17 cellular contexts compared by ENCODE assay signal in genomic region chr13:39835253-39835652, GRCh38.
A peak's percentile ranks its signal among the peaks of the same experiment; 100 is the strongest.
DNase-seq lines count a peak whose midpoint lies in the region; ATAC-seq and TF ChIP-seq lines count a peak whose summit lies in the region.
"Had no signal": no experiment of that assay in that cellular context is flagged by ENCODE, and none has a peak within 500 bp of the region (broad histone marks: within the 10 kb centered on the region; RNA-seq: fewer than 3 reads in every experiment).

No MANE protein-coding gene starts in this region.

- H4K8ac ChIP-seq in IMR-90 (ENCODE audit: low read depth in 2 of 2, low read length in 2 of 2): no peak overlapping the region

- no peak overlapping the region for H3K4ac ChIP-seq in IMR-90 (ENCODE audit: low read depth, low read length)

- no peak for TF ChIP-seq EP300 in SK-N-SH (IDR thresholded peaks at IDR 0.05; ENCODE audit: borderline replicate concordance in 1 of 2, low read depth in 1 of 2, low read length in 1 of 2)

- H3F3A ChIP-seq in neural progenitor cell (ENCODE audit: low read depth) (no peaks in the 10 kb centered on the region), SK-N-SH (replicated peaks; ENCODE audit: insufficient read depth) (no peaks in the 10 kb centered on the region)

- no peaks in the 10 kb centered on the region for H3K9me2 ChIP-seq in SK-N-SH

- H3K4me1 ChIP-seq in IMR-90 (ENCODE audit: control insufficient read depth, insufficient read depth, low read length): no peaks in the 10 kb centered on the region
- peaks cover 9% of the 10 kb centered on the region for H3K4me1 ChIP-seq in neural progenitor cell
- no peaks in the 10 kb centered on the region for H3K4me1 ChIP-seq in SK-N-SH (ENCODE audit: control insufficient read depth in 1 of 2, insufficient read depth in 2 of 2, low read depth in 1 of 2, low read length in 1 of 2)
- H3K4me1 ChIP-seq: left ventricle myocardium inferior, suprapubic skin had no signal

- H3K9me1 ChIP-seq in IMR-90 (ENCODE audit: insufficient read depth, low read length): no peaks in the 10 kb centered on the region

- no peak overlapping the region for H3K27ac Mint-ChIP-seq in neural progenitor cell
- H3K27ac Mint-ChIP-seq: B cell, HFFc6 had no signal

- H3K9me3 Mint-ChIP-seq in neural progenitor cell: no peaks in the 10 kb centered on the region
- H3K9me3 Mint-ChIP-seq: HFFc6 had no signal

- peaks cover 3% of the 10 kb centered on the region for H3K27me3 Mint-ChIP-seq in neural progenitor cell (ENCODE audit: insufficient read depth, low read depth)

- no peaks in the 10 kb centered on the region for H4K20me1 ChIP-seq in IMR-90 (ENCODE audit: insufficient read depth, low read length)
- H4K20me1 ChIP-seq in neural progenitor cell (ENCODE audit: low read depth): no peaks in the 10 kb centered on the region
- H4K20me1 ChIP-seq in SK-N-SH (ENCODE audit: insufficient read depth): no peaks in the 10 kb centered on the region

- intact Hi-C loops in IMR-90 (cut with micrococcal nuclease): no loop called here

- no peak overlapping the region for H2BK20ac ChIP-seq in IMR-90 (ENCODE audit: low read depth, low read length)

- H3K36me3 ChIP-seq in IMR-90 (ENCODE audit: control insufficient read depth, insufficient read depth, low read length): no peaks in the 10 kb centered on the region
- H3K36me3 ChIP-seq in neural progenitor cell: no peaks in the 10 kb centered on the region
- H3K36me3 ChIP-seq in SK-N-SH (replicated peaks in 1 of 2; ENCODE audit: control insufficient read depth in 1 of 2, insufficient read depth in 2 of 2, low read length in 1 of 2): no peaks in the 10 kb centered on the region
- H3K36me3 ChIP-seq: left ventricle myocardium inferior, SJCRH30, suprapubic skin had no signal

- H4K91ac ChIP-seq in IMR-90 (ENCODE audit: insufficient read depth, low read depth, low read length): no peak overlapping the region

- TF ChIP-seq POLR2A in IMR-90 (IDR thresholded peaks at IDR 0.05; ENCODE audit: low read depth, low read length): no peak

- TF ChIP-seq CTCF in IMR-90 (conservative IDR thresholded peaks at IDR 0.05; ENCODE audit: low read depth, low read length): no peak
- peak; percentile 8 for TF ChIP-seq CTCF in choroid plexus epithelial cell (conservative IDR thresholded peaks at IDR 0.05; ENCODE audit: low read depth, low read length)
- TF ChIP-seq CTCF in neural progenitor cell (IDR thresholded peaks at IDR 0.05): no peak
- TF ChIP-seq CTCF in SK-N-SH (IDR thresholded peaks at IDR 0.05): no peak

- no peak overlapping the region for H3K23ac ChIP-seq in IMR-90 (ENCODE audit: low read depth, low read length)

- ATAC-seq in IMR-90 (ENCODE audit: low read depth) (no peak), esophagus mucosa (no peak), GM18517 (IDR thresholded peaks at IDR 0.05; ENCODE audit: unreplicated experiment) (no peak)
- ATAC-seq: K562; naive thymus-derived CD4-positive, alpha-beta T cell had no signal

- H3K27me3 ChIP-seq in IMR-90 (ENCODE audit: control insufficient read depth, insufficient read depth, low read length) (peaks cover 2% of the 10 kb centered on the region; the same call in 1 of the 2 replicates), neural progenitor cell (no peaks in the 10 kb centered on the region), SK-N-SH (ENCODE audit: insufficient read depth) (no peaks in the 10 kb centered on the region)
- H3K27me3 ChIP-seq: SJCRH30, suprapubic skin had no signal

- H3K79me2 ChIP-seq in neural progenitor cell (ENCODE audit: low read depth) (no peaks in the 10 kb centered on the region), SK-N-SH (ENCODE audit: insufficient read depth) (no peaks in the 10 kb centered on the region)

- dilution Hi-C loops in IMR-90 (cut with HindIII; ENCODE audit: low sequenced_read_pairs, unreplicated experiment): no loop called here

- DNase-seq in IMR-90 (no peak), NCI-H2227 treated with DMSO at 0.1 percent for 48 hours (lab: John Stamatoyannopoulos, UW) (peak; percentile 0), choroid plexus epithelial cell (ENCODE audit: low read depth) (peak; percentile 63), neural progenitor cell (ENCODE audit: low spot score) (peak; percentile 56), SK-N-SH (no peak), NCI-H2029 treated with DMSO at 0.1 percent for 48 hours (lab: John Stamatoyannopoulos, UW) (no peak)
- DNase-seq: activated CD8-positive, alpha-beta memory T cell treated with anti-CD3 and anti-CD28 coated beads, Interleukin-2, amount 50 U/mL, for 4 hours; aorta; HFFc6; left ventricle myocardium inferior; naive thymus-derived CD4-positive, alpha-beta T cell; SJCRH30 had no signal

- H2BK120ac ChIP-seq in IMR-90 (ENCODE audit: low read depth, low read length): no peak overlapping the region

- H3K18ac ChIP-seq in IMR-90 (ENCODE audit: low read depth, low read length): no peak overlapping the region

- H2AFZ ChIP-seq in IMR-90 (replicated peaks; ENCODE audit: low read length, poor library complexity): no peak overlapping the region
- H2AFZ ChIP-seq in neural progenitor cell (replicated peaks): no peak overlapping the region
- no peak overlapping the region for H2AFZ ChIP-seq in SK-N-SH (ENCODE audit: low read depth)

- no peaks in the 10 kb centered on the region for H3K79me1 ChIP-seq in IMR-90 (ENCODE audit: low read depth in 1 of 2, low read length in 2 of 2)

- H3K14ac ChIP-seq in IMR-90 (replicated peaks; ENCODE audit: low read depth, low read length): no peak overlapping the region

- no peak for TF ChIP-seq RAD21 in IMR-90 (IDR thresholded peaks at IDR 0.05; ENCODE audit: low read length)
- no peak for TF ChIP-seq RAD21 in SK-N-SH (IDR thresholded peaks at IDR 0.05; ENCODE audit: low read length)

- POLR2A ChIA-PET in IMR-90 (lab: Charles Lee; ENCODE audit: unreplicated experiment): no interaction called here
- POLR2A ChIA-PET in SK-N-SH (lab: Yijun Ruan, JAX): no interaction called here

- no peak overlapping the region for H2BK5ac ChIP-seq in IMR-90 (ENCODE audit: low read depth, low read length, poor library complexity, severe bottlenecking)

- H2BK15ac ChIP-seq in IMR-90 (ENCODE audit: low read depth, low read length): no peak overlapping the region

- H3K9ac ChIP-seq in IMR-90 (ENCODE audit: low read depth, low read length): no peak overlapping the region
- no peak overlapping the region for H3K9ac ChIP-seq in neural progenitor cell
- no peak overlapping the region for H3K9ac ChIP-seq in SK-N-SH

- H3K27ac ChIP-seq in IMR-90 (ENCODE audit: insufficient read depth, low read length): no peak overlapping the region
- no peak overlapping the region for H3K27ac ChIP-seq in neural progenitor cell
- no peak overlapping the region for H3K27ac ChIP-seq in SK-N-SH (ENCODE audit: low read depth in 2 of 2, low read length in 1 of 2)
- H3K27ac ChIP-seq: left ventricle myocardium inferior, SJCRH30, suprapubic skin had no signal

- H3K4me1 Mint-ChIP-seq in neural progenitor cell: peaks cover 13% of the 10 kb centered on the region
- H3K4me1 Mint-ChIP-seq: B cell had no signal

- no peak overlapping the region for H3K56ac ChIP-seq in IMR-90 (ENCODE audit: extremely low read depth, insufficient read depth, low read length)

- CTCF ChIA-PET in IMR-90 (lab: Yijun Ruan, JAX): no interaction called here
- CTCF ChIA-PET in SK-N-SH (lab: Yijun Ruan, JAX): interaction anchor here (0.8 to 1.6 kb wide), 3 partner anchors 18 to 108 kb away, joined by 3 read pairs; no protein-coding TSS in a partner anchor

- H3K9me3 ChIP-seq in IMR-90 (ENCODE audit: control insufficient read depth, insufficient read depth, low read length): no peaks in the 10 kb centered on the region
- no peaks in the 10 kb centered on the region for H3K9me3 ChIP-seq in neural progenitor cell (ENCODE audit: low read depth)
- no peaks in the 10 kb centered on the region for H3K9me3 ChIP-seq in SK-N-SH
- H3K9me3 ChIP-seq: left ventricle myocardium inferior, SJCRH30, suprapubic skin had no signal

- H3K4me2 ChIP-seq in IMR-90 (ENCODE audit: low read depth, low read length) (0 out of 2 replicates have a peak overlapping the region, but pooled peaks have one; percentile 21), neural progenitor cell (peak overlapping the region; percentile 31), SK-N-SH (no peak overlapping the region)

- no peaks in the 10 kb centered on the region for H3K36me3 Mint-ChIP-seq in neural progenitor cell

- H3K4me3 ChIP-seq in IMR-90 (ENCODE audit: insufficient read depth, low read depth, low read length) (no peak overlapping the region), choroid plexus epithelial cell (ENCODE audit: low read depth, low read length) (peak overlapping the region; percentile 51), neural progenitor cell (no peak overlapping the region), SK-N-SH (ENCODE audit: low read depth in 2 of 2, low read length in 1 of 2) (no peak overlapping the region)
- H3K4me3 ChIP-seq: K562, left ventricle myocardium inferior, SJCRH30, suprapubic skin had no signal

- WGBS in IMR-90 (ENCODE audit: extremely low coverage in 2 of 2, insufficient read length in 1 of 2), 2 experiments: 39% methylated on average over 2 of the region's 7 CpGs; no CpG with 5 or more reads in 1 of the 2 experiments
- 58% methylated on average over 5 of the region's 7 CpGs for WGBS in SK-N-SH (ENCODE audit: low lambda C conversion rate)

- H2AK9ac ChIP-seq in IMR-90 (replicated peaks; ENCODE audit: low read depth, low read length, poor library complexity): no peak overlapping the region

- BruUV-seq in IMR-90 (replicated peaks; lab: Mats Ljungman, UMichigan): no TSS peak

- in situ Hi-C loops in IMR-90 (cut with MboI; ENCODE audit: low sequenced_read_pairs): no loop called here

- no peak overlapping the region for H2AK5ac ChIP-seq in IMR-90 (ENCODE audit: low read depth, low read length)

- no peak overlapping the region for H3K4me3 Mint-ChIP-seq in neural progenitor cell
- H3K4me3 Mint-ChIP-seq: B cell; HFFc6; naive thymus-derived CD4-positive, alpha-beta T cell had no signal

- no peak overlapping the region for H4K5ac ChIP-seq in IMR-90 (ENCODE audit: low read depth, low read length)

TF ChIP-seq in IMR-90, 13 proteins besides CTCF, POLR2A, EP300 and RAD21 (continues in another document):
- TF ChIP-seq BHLHE40 (IDR thresholded peaks at IDR 0.05; ENCODE audit: low read depth, low read length) (no peak), FOS (IDR thresholded peaks at IDR 0.05; ENCODE audit: low read depth, low read length) (no peak), RCOR1 (IDR thresholded peaks at IDR 0.05; ENCODE audit: insufficient replicate concordance, low read length) (no peak)

TF ChIP-seq in SK-N-SH, 30 proteins besides CTCF, POLR2A, EP300 and RAD21 (continues in another document):
- no peak for TF ChIP-seq USF2 (IDR thresholded peaks at IDR 0.05; ENCODE audit: borderline replicate concordance, low read depth, low read length)

Comparison
In these comparisons a context has a peak if more than half of its experiments do, and no peak if none do; other contexts are left out.
1. DNase-seq: peak in NCI-H2227 treated with DMSO at 0.1 percent for 48 hours (single experiment), choroid plexus epithelial cell (single experiment) and neural progenitor cell (single experiment); none in IMR-90 (single experiment), SK-N-SH (single experiment) and NCI-H2029 treated with DMSO at 0.1 percent for 48 hours (single experiment).